ENCODE assay signal across 9 cellular contexts in genomic region chr12:10211101-10211974, GRCh38. TPM values are rescaled to one million over a fixed set of nuclear protein-coding genes. Genes with fewer than 3 reads are reported as not detected.
DNase-seq lines count a peak whose midpoint lies in the region; ATAC-seq and TF ChIP-seq lines count a peak whose summit lies in the region.
"Had no signal": no experiment of that assay in that cellular context is flagged by ENCODE, and none has a peak within 500 bp of the region (broad histone marks: within the 10 kb centered on the region; RNA-seq: fewer than 3 reads in every experiment).

No MANE protein-coding gene starts in this region.

- no peak overlapping the region for H3K27ac ChIP-seq in CD4-positive, alpha-beta memory T cell (ENCODE audit: low read depth, low read length)
- H3K27ac ChIP-seq in OCI-LY7 (ENCODE audit: low read depth, low read length, poor library complexity, severe bottlenecking): no peak overlapping the region
- peak overlapping the region; percentile 98 to 99 for H3K27ac ChIP-seq in esophagus (ENCODE audit: low read depth in 2 of 2, low read length in 1 of 2)
- peak overlapping the region; percentile 98 for H3K27ac ChIP-seq in prostate gland

- no peak for ATAC-seq in GM19395 (IDR thresholded peaks at IDR 0.05; ENCODE audit: unreplicated experiment)

- peaks cover 0 to 17% of the 10 kb centered on the region in 2 donors for H3K36me3 Mint-ChIP-seq in CD4-positive, alpha-beta memory T cell

- no peak overlapping the region for H3K4me3 ChIP-seq in CD4-positive, alpha-beta memory T cell (ENCODE audit: low read length in 2 of 2)
- H3K4me3 ChIP-seq in OCI-LY7 (ENCODE audit: low read depth, low read length, poor library complexity, severe bottlenecking) (no peak overlapping the region), esophagus (ENCODE audit: low read depth in 1 of 2, low read length in 2 of 2) (no peak overlapping the region), prostate gland (no peak overlapping the region)

- TF ChIP-seq CTCF in OCI-LY7 (conservative IDR thresholded peaks at IDR 0.05; ENCODE audit: low read length) (no peak), prostate gland (IDR thresholded peaks at IDR 0.05) (no peak)

- DNase-seq in CD4-positive, alpha-beta memory T cell: no peak
- DNase-seq in OCI-LY7 (ENCODE audit: low spot score) (no peak), prostate gland (ENCODE audit: low spot score) (no peak), dedifferentiated amniotic fluid mesenchymal stem cell (ENCODE audit: extremely low spot score) (no peak), NCI-H146 treated with DMSO at 0.1 percent for 48 hours (lab: John Stamatoyannopoulos, UW; ENCODE audit: unreplicated experiment) (no peak), erythroblast (lab: John Stamatoyannopoulos, UW) (no peak)

- H4K20me1 ChIP-seq in OCI-LY7 (ENCODE audit: insufficient read depth, low read length): no peaks in the 10 kb centered on the region

- no peaks in the 10 kb centered on the region for H3K9me2 ChIP-seq in OCI-LY7 (ENCODE audit: insufficient read depth, low read length)

- H3K27me3 Mint-ChIP-seq in CD4-positive, alpha-beta memory T cell: no peaks in the 10 kb centered on the region

- H3K9me3 Mint-ChIP-seq in CD4-positive, alpha-beta memory T cell: no peaks in the 10 kb centered on the region

- H3K9me3 ChIP-seq in CD4-positive, alpha-beta memory T cell (ENCODE audit: control insufficient read depth in 1 of 2, low read length in 2 of 2): no peaks in the 10 kb centered on the region
- no peaks in the 10 kb centered on the region for H3K9me3 ChIP-seq in OCI-LY7 (ENCODE audit: low read length)
- H3K9me3 ChIP-seq in esophagus (ENCODE audit: control insufficient read depth in 2 of 2, insufficient read depth in 1 of 2, low read depth in 1 of 2, low read length in 1 of 2): no peaks in the 10 kb centered on the region
- no peaks in the 10 kb centered on the region for H3K9me3 ChIP-seq in prostate gland

- CTCF ChIA-PET in CD4-positive, alpha-beta memory T cell (lab: Charles Lee; ENCODE audit: partially characterized antibody): interaction anchor here (1.5 kb wide), 1 partner anchor 58 kb away, joined by 5 read pairs; no protein-coding TSS in a partner anchor
- CTCF ChIA-PET in OCI-LY7 (lab: Charles Lee; ENCODE audit: unreplicated experiment): no interaction called here

- TF ChIP-seq POLR2A in prostate gland (IDR thresholded peaks at IDR 0.05) (no peak), erythroblast (IDR thresholded peaks at IDR 0.05; ENCODE audit: low read length) (no peak)

- peaks cover 36% of the 10 kb centered on the region for H3K79me2 ChIP-seq in OCI-LY7 (ENCODE audit: insufficient read depth, low read depth, low read length)

- peak overlapping the region in 7 of 8 donors; percentile 25 to 98 (median 94) for H3K4me3 Mint-ChIP-seq in CD4-positive, alpha-beta memory T cell

- H2AFZ ChIP-seq in OCI-LY7 (ENCODE audit: low read length): no peak overlapping the region

- H3K27ac Mint-ChIP-seq in CD4-positive, alpha-beta memory T cell: peak overlapping the region; percentile 92 to 99 (median 96)

- 0 out of 2 replicates have a peak overlapping the region, but pooled peaks have one; percentile 78 for H3K4me2 ChIP-seq in OCI-LY7 (ENCODE audit: low read length)

- no TSS peak for BruUV-seq in OCI-LY7 (replicated peaks; lab: Mats Ljungman, UMichigan)

- no peaks in the 10 kb centered on the region for H3K27me3 ChIP-seq in CD4-positive, alpha-beta memory T cell (ENCODE audit: insufficient read depth, low read length)
- H3K27me3 ChIP-seq in esophagus (ENCODE audit: control insufficient read depth in 1 of 2, insufficient read depth in 2 of 2, low read length in 2 of 2) (no peaks in the 10 kb centered on the region), prostate gland (replicated peaks; ENCODE audit: insufficient read depth) (no peaks in the 10 kb centered on the region)

- H3K4me1 ChIP-seq in CD4-positive, alpha-beta memory T cell (ENCODE audit: insufficient read depth, low read length): peaks cover 32% of the 10 kb centered on the region
- H3K4me1 ChIP-seq in OCI-LY7 (ENCODE audit: insufficient read depth, low read length, poor library complexity, severe bottlenecking): peaks cover 24% of the 10 kb centered on the region
- no peaks in the 10 kb centered on the region for H3K4me1 ChIP-seq in esophagus (ENCODE audit: control insufficient read depth in 2 of 2, insufficient read depth in 2 of 2, low read length in 1 of 2)
- no peaks in the 10 kb centered on the region for H3K4me1 ChIP-seq in prostate gland (replicated peaks)

- WGBS in esophagus, 2 donors: 91% methylated on average over 25 of the region's 25 CpGs
- 91% methylated on average over 25 of the region's 25 CpGs for WGBS in prostate gland

- peaks cover 19 to 44% (median 25%) of the 10 kb centered on the region in 4 donors for H3K4me1 Mint-ChIP-seq in CD4-positive, alpha-beta memory T cell

- POLR2A ChIA-PET in CD4-positive, alpha-beta memory T cell (lab: Charles Lee; ENCODE audit: partially characterized antibody): no interaction called here
- POLR2A ChIA-PET in OCI-LY7 (lab: Charles Lee): interaction anchor here (0.6 to 0.9 kb wide), 3 partner anchors 10 to 27 kb away, joined by 3 to 7 read pairs (median 3); no protein-coding TSS in a partner anchor

- H3K36me3 ChIP-seq in CD4-positive, alpha-beta memory T cell (ENCODE audit: insufficient read depth, low read length): no peaks in the 10 kb centered on the region
- peaks cover 20% of the 10 kb centered on the region; the same call in 1 of the 2 replicates for H3K36me3 ChIP-seq in OCI-LY7 (ENCODE audit: insufficient read depth, low read length)
- H3K36me3 ChIP-seq in esophagus (ENCODE audit: control insufficient read depth in 2 of 2, insufficient read depth in 2 of 2, low read length in 1 of 2): no peaks in the 10 kb centered on the region
- no peaks in the 10 kb centered on the region for H3K36me3 ChIP-seq in prostate gland

- intact Hi-C loops in CD4-positive, alpha-beta memory T cell (cut with micrococcal nuclease): loop anchor here (5.0 to 10.0 kb wide), 3 partner anchors 597 to 1967 kb away; no protein-coding TSS in a partner anchor
- intact Hi-C loops in OCI-LY7 (cut with micrococcal nuclease; ENCODE audit: unreplicated experiment) (loop anchor here (5.0 kb wide), 1 partner anchor 1811 kb away; no protein-coding TSS in a partner anchor), prostate gland (cut with DNase I) (loop anchor here (10.0 kb wide), 1 partner anchor 153 kb away; no protein-coding TSS in a partner anchor)

RNA-seq across cellular contexts. Expression of gene GABARAPL1, which starts 1.3 kb away (rescaled TPM):
- 10 to 100 TPM; 35.3 to 36.3 TPM for total RNA-seq in CD4-positive, alpha-beta memory T cell
- polyA plus RNA-seq in CD4-positive, alpha-beta memory T cell: 10 to 100 TPM; 12.8 to 16.2 TPM
- total RNA-seq in OCI-LY7 (2014; rRNA removed; shearing (Covaris generic)): 34.2 and 40.7 TPM in 2 replicates
- total RNA-seq in OCI-LY7 (2022): 52.4 and 65.2 TPM in 2 replicates
- 10 to 100 TPM; 15.0 to 25.3 TPM for polyA plus RNA-seq in esophagus
- total RNA-seq in prostate gland: 10 to 100 TPM; 78.2 to 95.9 TPM

RNA-seq across cellular contexts. Expression of gene TMEM52B, which starts 32.5 kb away (rescaled TPM):
- total RNA-seq in CD4-positive, alpha-beta memory T cell: not detected
- polyA plus RNA-seq in CD4-positive, alpha-beta memory T cell: not detected
- not detected in 2 replicates for total RNA-seq in OCI-LY7 (2014; rRNA removed; shearing (Covaris generic))
- total RNA-seq in OCI-LY7 (2022) (0.21 and 0.22 TPM in 2 replicates), prostate gland (under 1 TPM in 1 of 2 donors, not detected in 1; 0.17 TPM)
- under 1 TPM; 0.04 TPM for polyA plus RNA-seq in esophagus
- total RNA-seq: left colon had no signal

RNA-seq across cellular contexts. Expression of gene OLR1, which starts 39.4 kb away (rescaled TPM):
- under 1 TPM in 1 of 2 experiments, not detected in 1; 0.42 TPM for total RNA-seq in CD4-positive, alpha-beta memory T cell
- not detected for polyA plus RNA-seq in CD4-positive, alpha-beta memory T cell
- not detected in 2 replicates for total RNA-seq in OCI-LY7 (2014; rRNA removed; shearing (Covaris generic))
- total RNA-seq in OCI-LY7 (2022) (not detected in 2 replicates), prostate gland (1 to 10 TPM; 1.2 to 2.1 TPM)
- under 1 TPM; 0.14 to 0.20 TPM for polyA plus RNA-seq in esophagus
- total RNA-seq: left colon had no signal

Comparison
In these comparisons a context has a peak if more than half of its experiments do, and no peak if none do; other contexts are left out.
1. H3K27ac ChIP-seq: peak in esophagus (2 of 2) and prostate gland (2 of 2); none in CD4-positive, alpha-beta memory T cell (single experiment) and OCI-LY7 (single experiment).